In genomic region chrX:11887175-11887574, GRCh38 we compare ENCODE assay signal across 11 cellular contexts.
"Had no signal": no experiment of that assay in that cellular context is flagged by ENCODE, and none has a peak within 500 bp of the region (broad histone marks: within the 10 kb centered on the region; RNA-seq: fewer than 3 reads in every experiment).

No MANE protein-coding gene starts in this region.

- H3K27me3 ChIP-seq: ascending aorta, esophagus squamous epithelium, tibial nerve, vagina had no signal

- ATAC-seq: psoas muscle; right lobe of liver; stimulated activated effector memory CD8-positive, alpha-beta T cell treated with anti-CD3 and anti-CD28 coated beads, Interleukin-12 subunit alpha, Interleukin-12 subunit beta, amount 100 ng/mL, for 72 hours had no signal

- H3K36me3 ChIP-seq: ascending aorta, esophagus squamous epithelium, right lobe of liver, tibial nerve, vagina had no signal

- H3K27ac ChIP-seq: ascending aorta, dorsolateral prefrontal cortex, esophagus squamous epithelium, psoas muscle, right lobe of liver, tibial nerve, vagina, VCaP had no signal

- H3K4me3 ChIP-seq: ascending aorta, dorsolateral prefrontal cortex, esophagus squamous epithelium, psoas muscle, right lobe of liver, tibial nerve, vagina had no signal

- H3K9me3 ChIP-seq: ascending aorta, esophagus squamous epithelium, psoas muscle, right lobe of liver, vagina had no signal

- DNase-seq: activated CD4-positive, alpha-beta T cell treated with anti-CD3 and anti-CD28 coated beads, Interleukin-2, amount 50 U/mL, for 48 hours; activated naive CD4-positive, alpha-beta T cell treated with anti-CD3 and anti-CD28 coated beads, Interleukin-2, amount 10 ng/mL, durations not matched to agents 7 days and 5 days; dorsolateral prefrontal cortex; esophagus squamous epithelium; psoas muscle; right lobe of liver had no signal

- H3K4me1 ChIP-seq: ascending aorta, esophagus squamous epithelium, psoas muscle, right lobe of liver, tibial nerve, vagina had no signal
